Comparison of ENCODE assay signal across 17 cellular contexts in genomic region chr3:181844227-181844626, GRCh38.
"Had no signal": no experiment of that assay in that cellular context is flagged by ENCODE, and none has a peak within 500 bp of the region (broad histone marks: within the 10 kb centered on the region; RNA-seq: fewer than 3 reads in every experiment).

No MANE protein-coding gene starts in this region.

- H3K4me3 ChIP-seq: lung, spleen had no signal

- H3K79me2 ChIP-seq: parathyroid adenoma had no signal

- ATAC-seq: activated CD8-positive, alpha-beta T cell treated with anti-CD3 and anti-CD28 coated beads, Interleukin-2, amount 10 ng/mL, durations not matched to agents 7 days and 5 days; activated T-cell treated with anti-CD3 and anti-CD28 coated beads, Interleukin-2, amount 50 U/mL, for 4 hours; left lobe of liver; natural killer cell; stimulated activated memory B cell treated with anti-CD40 and anti-IgM and Interleukin-4, amounts not matched to agents 10 μg/mL and 1 μg/mL and 100 μg/mL, for 72 hours had no signal

- H2AFZ ChIP-seq: parathyroid adenoma had no signal

- DNase-seq: activated CD4-positive, alpha-beta T cell treated with anti-CD3 and anti-CD28 coated beads, Interleukin-2, amount 10 ng/mL, durations not matched to agents 24 days and 14 days; activated CD8-positive, alpha-beta T cell treated with anti-CD3 and anti-CD28 coated beads, Interleukin-2, amount 10 ng/mL, durations not matched to agents 7 days and 5 days; activated effector memory CD4-positive, alpha-beta T cell treated with Interleukin-2 at 50 U/mL for 16 hours; activated naive CD4-positive, alpha-beta T cell treated with anti-CD3 and anti-CD28 coated beads, Interleukin-2, amount 50 U/mL, for 16 hours; activated T-cell treated with anti-CD3 and anti-CD28 coated beads, Interleukin-2, amount 50 U/mL, for 4 hours; cerebellar nuclear complex; cortex of kidney; effector CD4-positive, alpha-beta T cell; head of caudate nucleus; natural killer cell; spleen; stimulated activated CD4-positive, alpha-beta T cell treated with anti-CD3 and anti-CD28 coated beads, Interleukin-4, amount 100 ng/mL, for 4 hours; T1000 had no signal

- H3K4me1 ChIP-seq: parathyroid adenoma, spleen had no signal

- H3K27me3 ChIP-seq: spleen had no signal

- H3K9ac ChIP-seq: parathyroid adenoma had no signal

- H3K27ac ChIP-seq: parathyroid adenoma, spleen had no signal

- H3K36me3 ChIP-seq: spleen had no signal
